Comparison of ENCODE assay signal across 1 cellular context in the genomic region with DNA sequence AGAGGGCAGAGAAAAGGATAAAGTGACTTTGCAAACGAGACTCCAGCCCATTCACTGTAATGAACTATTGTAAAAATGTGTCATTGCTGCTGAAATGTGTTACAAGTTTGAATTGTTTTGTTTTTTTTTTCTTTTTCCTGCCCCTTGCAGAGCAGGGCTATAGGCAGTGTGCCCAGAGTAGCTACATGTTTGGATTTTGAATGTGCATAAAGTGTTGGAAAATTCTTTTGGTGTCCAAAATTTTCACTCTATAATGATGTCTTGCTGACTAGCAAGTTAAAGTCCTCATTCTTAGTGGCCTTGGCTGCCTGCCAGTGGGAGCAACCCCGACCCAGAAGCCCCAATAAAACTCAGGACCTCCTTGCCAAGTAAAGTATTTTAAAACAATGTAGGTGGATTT.
TF ChIP-seq lines count a peak whose summit lies in the region.

No MANE protein-coding gene starts in this region.

TF ChIP-seq in HEK293, 187 proteins besides CTCF, POLR2A, EP300 and RAD21:
- TF ChIP-seq, protein P1, sequence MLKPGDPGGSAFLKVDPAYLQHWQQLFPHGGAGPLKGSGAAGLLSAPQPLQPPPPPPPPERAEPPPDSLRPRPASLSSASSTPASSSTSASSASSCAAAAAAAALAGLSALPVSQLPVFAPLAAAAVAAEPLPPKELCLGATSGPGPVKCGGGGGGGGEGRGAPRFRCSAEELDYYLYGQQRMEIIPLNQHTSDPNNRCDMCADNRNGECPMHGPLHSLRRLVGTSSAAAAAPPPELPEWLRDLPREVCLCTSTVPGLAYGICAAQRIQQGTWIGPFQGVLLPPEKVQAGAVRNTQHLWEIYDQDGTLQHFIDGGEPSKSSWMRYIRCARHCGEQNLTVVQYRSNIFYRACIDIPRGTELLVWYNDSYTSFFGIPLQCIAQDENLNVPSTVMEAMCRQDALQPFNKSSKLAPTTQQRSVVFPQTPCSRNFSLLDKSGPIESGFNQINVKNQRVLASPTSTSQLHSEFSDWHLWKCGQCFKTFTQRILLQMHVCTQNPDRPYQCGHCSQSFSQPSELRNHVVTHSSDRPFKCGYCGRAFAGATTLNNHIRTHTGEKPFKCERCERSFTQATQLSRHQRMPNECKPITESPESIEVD (tag by site-specific recombination; IDR thresholded peaks at IDR 0.05) = peak; percentile 85
- no peak for TF ChIP-seq TRIM28 (IDR thresholded peaks at IDR 0.05; ENCODE audit: borderline replicate concordance, low read length)
- 0 out of 2 replicates have a peak, but pooled peaks have one; percentile 28 for TF ChIP-seq ZNF335 (tag by site-specific recombination; conservative IDR thresholded peaks at IDR 0.05)
- peak; percentile 65 for TF ChIP-seq GLIS1 (tag by site-specific recombination; IDR thresholded peaks at IDR 0.05)
